In genomic region chr19:3482507-3483225, GRCh38 we compare ENCODE assay signal across 20 cellular contexts. TPM values are rescaled to one million over a fixed set of nuclear protein-coding genes. Genes with fewer than 3 reads are reported as not detected.
DNase-seq lines count a peak whose midpoint lies in the region; ATAC-seq and TF ChIP-seq lines count a peak whose summit lies in the region.
"Had no signal": no experiment of that assay in that cellular context is flagged by ENCODE, and none has a peak within 500 bp of the region (broad histone marks: within the 10 kb centered on the region; RNA-seq: fewer than 3 reads in every experiment).

No MANE protein-coding gene starts in this region.

- no peak overlapping the region for H2BK20ac ChIP-seq in IMR-90 (ENCODE audit: low read depth, low read length)

- no peak overlapping the region for H4K8ac ChIP-seq in IMR-90 (ENCODE audit: low read depth in 2 of 2, low read length in 2 of 2)

- no peak overlapping the region for H3K27ac ChIP-seq in IMR-90 (ENCODE audit: insufficient read depth, low read length)
- H3K27ac ChIP-seq: body of pancreas, lower lobe of right lung, SK-N-MC, suprapubic skin had no signal

- H3K23ac ChIP-seq in IMR-90 (ENCODE audit: low read depth, low read length), result no peak overlapping the region

- 68% methylated on average over 31 of the region's 49 CpGs; no CpG with 5 or more reads in 1 of the 2 experiments for WGBS in IMR-90 (ENCODE audit: extremely low coverage in 2 of 2, insufficient read length in 1 of 2), 2 experiments

- H3K9me3 ChIP-seq in IMR-90 (ENCODE audit: control insufficient read depth, insufficient read depth, low read length) (no peaks in the 10 kb centered on the region), Caco-2 (no peaks in the 10 kb centered on the region)
- H3K9me3 ChIP-seq: body of pancreas, lower lobe of right lung, suprapubic skin had no signal

- TF ChIP-seq CTCF in IMR-90 (conservative IDR thresholded peaks at IDR 0.05; ENCODE audit: low read depth, low read length), result no peak
- no peak for TF ChIP-seq CTCF in kidney epithelial cell (IDR thresholded peaks at IDR 0.05; ENCODE audit: insufficient read depth, low read length, poor library complexity, severe bottlenecking)
- no peak for TF ChIP-seq CTCF in Caco-2 (IDR thresholded peaks at IDR 0.05; ENCODE audit: insufficient read depth in 1 of 2, low read depth in 1 of 2, low read length in 1 of 2, severe bottlenecking in 1 of 2, unreplicated experiment in 1 of 2)

- H3K4me2 ChIP-seq in IMR-90 (ENCODE audit: low read depth, low read length), result no peak overlapping the region

- no peak overlapping the region for H4K5ac ChIP-seq in IMR-90 (ENCODE audit: low read depth, low read length)

- H3K27me3 ChIP-seq in IMR-90 (ENCODE audit: control insufficient read depth, insufficient read depth, low read length) (peaks cover 33% of the 10 kb centered on the region), kidney epithelial cell (ENCODE audit: control insufficient read depth, insufficient read depth, low read length) (peaks cover 28% of the 10 kb centered on the region), Caco-2 (replicated peaks; ENCODE audit: control insufficient read depth, insufficient read depth, low read length) (no peaks in the 10 kb centered on the region)

- H2BK5ac ChIP-seq in IMR-90 (ENCODE audit: low read depth, low read length, poor library complexity, severe bottlenecking), result no peak overlapping the region

- no peaks in the 10 kb centered on the region for H3K9me1 ChIP-seq in IMR-90 (ENCODE audit: insufficient read depth, low read length)

- in situ Hi-C loops in IMR-90 (cut with MboI; ENCODE audit: low sequenced_read_pairs), result loop anchor here (25.0 kb wide), 1 partner anchor 520 kb away; no protein-coding TSS in a partner anchor

- CTCF ChIA-PET in IMR-90 (lab: Yijun Ruan, JAX) (interaction anchor here (1.7 kb wide), 1 partner anchor 178 kb away, joined by 5 read pairs; no protein-coding TSS in a partner anchor), Caco-2 (lab: Charles Lee) (no interaction called here)

- H3K4me3 ChIP-seq in IMR-90 (ENCODE audit: insufficient read depth, low read depth, low read length), result no peak overlapping the region
- peak overlapping the region; percentile 23 for H3K4me3 ChIP-seq in kidney epithelial cell (ENCODE audit: low read depth, low read length)
- H3K4me3 ChIP-seq in Caco-2 (ENCODE audit: low read depth, low read length), result no peak overlapping the region
- H3K4me3 ChIP-seq: body of pancreas, lower lobe of right lung, SK-N-MC, suprapubic skin had no signal

- no peak overlapping the region for H3K4ac ChIP-seq in IMR-90 (ENCODE audit: low read depth, low read length)

- no peak overlapping the region for H3K9ac ChIP-seq in IMR-90 (ENCODE audit: low read depth, low read length)

- H3K79me1 ChIP-seq in IMR-90 (ENCODE audit: low read depth in 1 of 2, low read length in 2 of 2), result no peaks in the 10 kb centered on the region

- H3K27me3 Mint-ChIP-seq in Caco-2 (ENCODE audit: insufficient read depth, unreplicated experiment), result no peaks in the 10 kb centered on the region

- H3K9me3 Mint-ChIP-seq in Caco-2 (ENCODE audit: unreplicated experiment), result no peaks in the 10 kb centered on the region
- H3K9me3 Mint-ChIP-seq: activated naive CD4-positive, alpha-beta T cell treated with anti-CD3 and anti-CD28 coated beads, Interleukin-2, amount 50 U/mL, for 72 hours had no signal

- no peak overlapping the region for H3K14ac ChIP-seq in IMR-90 (replicated peaks; ENCODE audit: low read depth, low read length)

- no peak overlapping the region for H2BK15ac ChIP-seq in IMR-90 (ENCODE audit: low read depth, low read length)

- no peak overlapping the region for H4K91ac ChIP-seq in IMR-90 (ENCODE audit: insufficient read depth, low read depth, low read length)

- TF ChIP-seq POLR2A in IMR-90 (IDR thresholded peaks at IDR 0.05; ENCODE audit: low read depth, low read length), result no peak

- no peak overlapping the region for H3K4me3 Mint-ChIP-seq in Caco-2 (ENCODE audit: unreplicated experiment)

- H3K4me1 ChIP-seq in IMR-90 (ENCODE audit: control insufficient read depth, insufficient read depth, low read length) (no peaks in the 10 kb centered on the region), Caco-2 (peaks cover 21% of the 10 kb centered on the region)
- H3K4me1 ChIP-seq: lower lobe of right lung, suprapubic skin had no signal

- H4K20me1 ChIP-seq in IMR-90 (ENCODE audit: insufficient read depth, low read length), result no peaks in the 10 kb centered on the region

- no peak overlapping the region for H2AK5ac ChIP-seq in IMR-90 (ENCODE audit: low read depth, low read length)

- H3K36me3 ChIP-seq in IMR-90 (ENCODE audit: control insufficient read depth, insufficient read depth, low read length) (no peaks in the 10 kb centered on the region), kidney epithelial cell (ENCODE audit: control insufficient read depth, insufficient read depth, low read length) (no peaks in the 10 kb centered on the region), Caco-2 (ENCODE audit: control insufficient read depth, insufficient read depth, low read length) (no peaks in the 10 kb centered on the region)
- H3K36me3 ChIP-seq: lower lobe of right lung, suprapubic skin had no signal

- H3K27ac Mint-ChIP-seq in Caco-2 (ENCODE audit: unreplicated experiment), result no peak overlapping the region
- H3K27ac Mint-ChIP-seq: activated naive CD4-positive, alpha-beta T cell treated with anti-CD3 and anti-CD28 coated beads, Interleukin-2, amount 50 U/mL, for 72 hours had no signal

- H2BK120ac ChIP-seq in IMR-90 (ENCODE audit: low read depth, low read length), result no peak overlapping the region

- H3K18ac ChIP-seq in IMR-90 (ENCODE audit: low read depth, low read length), result no peak overlapping the region

- DNase-seq in COLO668 (lab: John Stamatoyannopoulos, UW; ENCODE audit: unreplicated experiment), result peak; percentile 67
- DNase-seq in IMR-90, result no peak
- no peak for DNase-seq in kidney epithelial cell (ENCODE audit: low read depth)
- DNase-seq in Caco-2, result no peak
- no peak for DNase-seq in cardiac septum (ENCODE audit: low spot score)
- DNase-seq: activated T-cell treated with anti-CD3 and anti-CD28 coated beads, Interleukin-2, amount 50 U/mL, for 1 hour; dermis blood vessel endothelial cell; DMS79; glutamatergic neuron; lower lobe of right lung; NCI-H1092; NCI-H2171; stimulated activated CD4-positive, alpha-beta T cell treated with anti-CD3 and anti-CD28 coated beads, Interleukin-2, amount 100 ng/mL, for 24 hours had no signal

- POLR2A ChIA-PET in IMR-90 (lab: Charles Lee; ENCODE audit: unreplicated experiment), result interaction anchor here (0.6 kb wide), 1 partner anchor 182 kb away, joined by 6 read pairs; no protein-coding TSS in a partner anchor
- POLR2A ChIA-PET in Caco-2 (lab: Charles Lee), result no interaction called here

- H3K4me1 Mint-ChIP-seq in Caco-2 (ENCODE audit: low read depth, unreplicated experiment), result peaks cover 5% of the 10 kb centered on the region

- BruUV-seq in IMR-90 (replicated peaks; lab: Mats Ljungman, UMichigan) (no TSS peak), Caco-2 (replicated peaks; lab: Mats Ljungman, UMichigan) (no TSS peak)

- H2AFZ ChIP-seq in IMR-90 (replicated peaks; ENCODE audit: low read length, poor library complexity), result peak overlapping the region; percentile 21

- no peak overlapping the region for H3K56ac ChIP-seq in IMR-90 (ENCODE audit: extremely low read depth, insufficient read depth, low read length)

- peaks cover 21% of the 10 kb centered on the region for H3K36me3 Mint-ChIP-seq in Caco-2 (ENCODE audit: insufficient read depth, unreplicated experiment)
- H3K36me3 Mint-ChIP-seq: activated naive CD4-positive, alpha-beta T cell treated with anti-CD3 and anti-CD28 coated beads, Interleukin-2, amount 50 U/mL, for 72 hours had no signal

- intact Hi-C loops in IMR-90 (cut with micrococcal nuclease), result no loop called here
- intact Hi-C loops in Caco-2 (cut with micrococcal nuclease; ENCODE audit: unreplicated experiment), result no loop called here
- intact Hi-C loops in cardiac septum (cut with DNase I), result no loop called here

- no peak for TF ChIP-seq RAD21 in IMR-90 (IDR thresholded peaks at IDR 0.05; ENCODE audit: low read length)

- no peak for ATAC-seq in IMR-90 (ENCODE audit: low read depth)
- no peak for ATAC-seq in GM21381 (IDR thresholded peaks at IDR 0.05; ENCODE audit: unreplicated experiment)
- ATAC-seq: activated naive CD4-positive, alpha-beta T cell treated with anti-CD3 and anti-CD28 coated beads, Interleukin-2, amount 50 U/mL, for 72 hours; body of pancreas; esophagus mucosa; lower lobe of right lung; sciatic nerve had no signal

- dilution Hi-C loops in IMR-90 (cut with HindIII; ENCODE audit: low sequenced_read_pairs, unreplicated experiment), result no loop called here

- no peak overlapping the region for H2AK9ac ChIP-seq in IMR-90 (replicated peaks; ENCODE audit: low read depth, low read length, poor library complexity)

RNA-seq across cellular contexts. Expression of gene SMIM44, which starts 0.6 kb away (rescaled TPM):
- total RNA-seq in IMR-90 (2012; rRNA removed) (not detected in 2 replicates), kidney epithelial cell (0.62 and 1.2 TPM in 2 replicates), Caco-2 (2022) (not detected in 2 replicates), cardiac septum (not detected)
- polyA plus RNA-seq in IMR-90 (2012; rRNA removed), result not detected in 2 replicates
- polyA plus RNA-seq in IMR-90 (2012; cell fraction: cytosol; rRNA removed), result not detected in 2 replicates
- not detected in 2 replicates for polyA plus RNA-seq in IMR-90 (2012; cell fraction: nucleus; rRNA removed; ENCODE audit: low replicate concordance)
- total RNA-seq: activated naive CD4-positive, alpha-beta T cell treated with anti-CD3 and anti-CD28 coated beads, Interleukin-2, amount 50 U/mL, for 72 hours; body of pancreas; dermis blood vessel endothelial cell; esophagus mucosa; lower lobe of right lung; sciatic nerve; suprapubic skin had no signal

RNA-seq across cellular contexts. Expression of gene SMIM24, which starts 2.3 kb away (rescaled TPM):
- total RNA-seq in IMR-90 (2012; rRNA removed) (not detected in 2 replicates), kidney epithelial cell (8.1 and 14.7 TPM in 2 replicates), Caco-2 (2022) (1.2 and 1.7 TPM in 2 replicates), cardiac septum (not detected)
- not detected in 2 replicates for polyA plus RNA-seq in IMR-90 (2012; rRNA removed)
- 0.09 TPM in 1 of 2 replicates, not detected in the other for polyA plus RNA-seq in IMR-90 (2012; cell fraction: cytosol; rRNA removed)
- not detected in 2 replicates for polyA plus RNA-seq in IMR-90 (2012; cell fraction: nucleus; rRNA removed; ENCODE audit: low replicate concordance)
- total RNA-seq: dermis blood vessel endothelial cell, esophagus mucosa, lower lobe of right lung, sciatic nerve had no signal

RNA-seq across cellular contexts. Expression of gene DOHH, which starts 17.8 kb away (rescaled TPM):
- total RNA-seq in IMR-90 (2012; rRNA removed) (3.2 and 4.2 TPM in 2 replicates), kidney epithelial cell (32.9 and 33.0 TPM in 2 replicates), Caco-2 (2022) (17.4 and 18.3 TPM in 2 replicates), cardiac septum (11.1 TPM)
- 9.2 and 13.6 TPM in 2 replicates for polyA plus RNA-seq in IMR-90 (2012; rRNA removed)
- 19.8 and 19.9 TPM in 2 replicates for polyA plus RNA-seq in IMR-90 (2012; cell fraction: cytosol; rRNA removed)
- polyA plus RNA-seq in IMR-90 (2012; cell fraction: nucleus; rRNA removed; ENCODE audit: low replicate concordance), result 5.3 and 24.1 TPM in 2 replicates

RNA-seq across cellular contexts. Expression of gene FZR1, which starts 23.4 kb away (rescaled TPM):
- total RNA-seq in IMR-90 (2012; rRNA removed) (21.5 and 24.4 TPM in 2 replicates), kidney epithelial cell (51.9 and 57.6 TPM in 2 replicates), Caco-2 (2022) (58.1 and 59.1 TPM in 2 replicates), cardiac septum (23.8 TPM)
- 47.8 and 56.3 TPM in 2 replicates for polyA plus RNA-seq in IMR-90 (2012; rRNA removed)
- 34.0 and 49.4 TPM in 2 replicates for polyA plus RNA-seq in IMR-90 (2012; cell fraction: cytosol; rRNA removed)
- polyA plus RNA-seq in IMR-90 (2012; cell fraction: nucleus; rRNA removed; ENCODE audit: low replicate concordance), result 57.9 and 195 TPM in 2 replicates

RNA-seq across cellular contexts. Expression of gene TEKTIP1, which starts 56.3 kb away (rescaled TPM):
- total RNA-seq in IMR-90 (2012; rRNA removed) (not detected in 2 replicates), kidney epithelial cell (not detected in 2 replicates), Caco-2 (2022) (1.5 and 1.9 TPM in 2 replicates), cardiac septum (1.7 TPM)
- not detected in 2 replicates for polyA plus RNA-seq in IMR-90 (2012; rRNA removed)
- polyA plus RNA-seq in IMR-90 (2012; cell fraction: cytosol; rRNA removed), result not detected in 2 replicates
- polyA plus RNA-seq in IMR-90 (2012; cell fraction: nucleus; rRNA removed; ENCODE audit: low replicate concordance), result 0.36 and 0.60 TPM in 2 replicates
- total RNA-seq: dermis blood vessel endothelial cell had no signal
